22 cellular contexts compared by ENCODE assay signal in genomic region chr15:51336011-51336410, GRCh38. TPM values are rescaled to one million over a fixed set of nuclear protein-coding genes. Genes with fewer than 3 reads are reported as not detected.
DNase-seq lines count a peak whose midpoint lies in the region; ATAC-seq and TF ChIP-seq lines count a peak whose summit lies in the region.
"Had no signal": no experiment of that assay in that cellular context is flagged by ENCODE, and none has a peak within 500 bp of the region (broad histone marks: within the 10 kb centered on the region; RNA-seq: fewer than 3 reads in every experiment).

No MANE protein-coding gene starts in this region.

- peaks cover 4% of the 10 kb centered on the region for H3K9me3 Mint-ChIP-seq in nephron progenitor cell

- peak; percentile 19 for TF ChIP-seq CTCF in fibroblast of villous mesenchyme (IDR thresholded peaks at IDR 0.05; ENCODE audit: insufficient read depth, low read depth, low read length)
- no peak for TF ChIP-seq CTCF in nephron progenitor cell (IDR thresholded peaks at IDR 0.05)

- peaks cover 3% of the 10 kb centered on the region for H3K4me1 Mint-ChIP-seq in nephron progenitor cell

- H3K27me3 Mint-ChIP-seq in nephron progenitor cell (ENCODE audit: low read depth, poor library complexity) = peaks cover 35% of the 10 kb centered on the region

- ATAC-seq in Right ventricle myocardium superior (ENCODE audit: poor library complexity) = peak; percentile 77
- no peak for ATAC-seq in GM19035 (IDR thresholded peaks at IDR 0.05; ENCODE audit: unreplicated experiment)
- ATAC-seq in GM21360 (IDR thresholded peaks at IDR 0.05; ENCODE audit: unreplicated experiment) = no peak
- ATAC-seq: gastrocnemius medialis, Panc1 had no signal

- H3K4me3 Mint-ChIP-seq in nephron progenitor cell = no peak overlapping the region
- H3K4me3 Mint-ChIP-seq: CD14-positive monocyte had no signal

- DNase-seq in Right ventricle myocardium superior = no peak
- DNase-seq in cardiac septum (ENCODE audit: low spot score) = no peak
- DNase-seq in fibroblast of villous mesenchyme (ENCODE audit: low read depth) = no peak
- DNase-seq in nephron progenitor cell = no peak
- DNase-seq in SKM-1 treated with dmso at 0.1 percent for 144 hours (lab: John Stamatoyannopoulos, UW; ENCODE audit: unreplicated experiment) = no peak
- no peak for DNase-seq in activated CD4-positive, CD25-positive, alpha-beta regulatory T cell treated with anti-CD3 and anti-CD28 coated beads, Interleukin-2, amount 50 U/mL, for 72 hours
- DNase-seq: activated CD4-positive, alpha-beta T cell treated with anti-CD3 and anti-CD28 coated beads for 48 hours; activated CD8-positive, alpha-beta memory T cell treated with anti-CD3 and anti-CD28 coated beads, Interleukin-2, amount 50 U/mL, for 4 hours; activated gamma-delta T cell; cortex of kidney; DMS53; gastrocnemius medialis; GOT3; NCI-H1417 treated with DMSO at 0.1 percent for 48 hours; NCI-H82; pancreas; transverse colon had no signal

- H3K27ac Mint-ChIP-seq in nephron progenitor cell = peak overlapping the region; percentile 46

- no peak overlapping the region for H3K4me3 ChIP-seq in fibroblast of villous mesenchyme (ENCODE audit: low read depth, low read length)
- H3K4me3 ChIP-seq: gastrocnemius medialis, pancreas, transverse colon had no signal

- no peaks in the 10 kb centered on the region for H3K36me3 Mint-ChIP-seq in nephron progenitor cell (ENCODE audit: low read depth)
- H3K36me3 Mint-ChIP-seq: CD14-positive monocyte had no signal

- intact Hi-C loops in Right ventricle myocardium superior (cut with DNase I) = no loop called here
- intact Hi-C loops in cardiac septum (cut with DNase I) = no loop called here

RNA-seq across cellular contexts. Expression of gene CYP19A1, which starts 2.4 kb away (rescaled TPM):
- total RNA-seq in Right ventricle myocardium superior (0.19 TPM), cardiac septum (0.40 TPM), fibroblast of villous mesenchyme (not detected in 2 replicates)
- total RNA-seq: endothelial cell of umbilical vein, transverse colon had no signal

RNA-seq across cellular contexts. Expression of gene GLDN, which starts 5.4 kb away (rescaled TPM):
- total RNA-seq in Right ventricle myocardium superior (9.1 TPM), cardiac septum (20.6 TPM), fibroblast of villous mesenchyme (0.32 and 0.43 TPM in 2 replicates)
- total RNA-seq: endothelial cell of umbilical vein had no signal
